Comparison of ENCODE assay signal across 8 cellular contexts in the genomic region with DNA sequence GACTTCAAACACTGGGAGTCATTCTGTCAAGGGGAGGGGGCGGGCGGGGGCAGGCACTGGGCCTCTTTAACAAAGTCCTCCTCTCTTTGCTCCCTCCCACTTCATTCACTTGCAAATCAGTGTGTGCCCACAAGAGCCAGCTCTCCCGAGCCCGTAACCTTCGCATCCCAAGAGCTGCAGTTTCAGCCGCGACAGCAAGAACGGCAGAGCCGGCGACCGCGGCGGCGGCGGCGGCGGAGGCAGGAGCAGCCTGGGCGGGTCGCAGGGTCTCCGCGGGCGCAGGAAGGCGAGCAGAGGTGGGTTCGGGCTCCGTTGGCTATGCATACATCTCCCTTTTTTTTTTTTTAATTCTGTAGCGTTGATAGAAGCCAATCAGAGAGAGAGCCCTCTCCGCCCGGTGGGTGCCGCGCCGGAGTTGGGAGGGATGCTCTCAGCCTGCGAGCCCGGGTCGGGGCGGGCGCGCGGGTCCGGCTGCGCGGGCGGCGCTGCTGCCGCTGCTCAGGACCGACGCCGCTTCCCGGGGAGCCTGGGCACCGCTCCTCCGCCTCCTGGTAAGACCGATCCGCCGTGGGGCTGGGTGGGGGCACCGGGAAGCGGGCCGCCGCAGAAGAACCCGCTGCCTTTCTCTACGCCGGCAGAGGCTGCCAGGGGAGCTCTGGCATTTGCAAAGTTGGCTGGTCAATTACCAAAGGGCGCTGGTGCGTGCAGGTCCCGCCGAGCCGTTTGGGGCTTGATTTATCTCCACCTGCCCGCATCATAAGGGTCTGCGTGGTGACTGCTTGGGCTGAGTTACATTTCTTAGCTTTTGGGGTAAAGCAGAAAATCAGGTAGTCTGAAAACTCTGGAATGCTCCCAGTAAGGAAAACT.
DNase-seq lines count a peak whose midpoint lies in the region; ATAC-seq and TF ChIP-seq lines count a peak whose summit lies in the region.

A gene (plus strand): TSS at position 96 of the 867 bp plus-strand sequence. CDS start 73,788 bp downstream, outside the sequence.

- H3K9ac ChIP-seq in subcutaneous abdominal adipose tissue (ENCODE audit: low read length in 5 of 5) = peak within 1 kb of the TSS in 2 of 5 donors; percentile 14 to 22

- peaks cover 3 to 18% (median 13%) of the 10 kb centered on the region in 5 donors for H3K4me1 ChIP-seq in subcutaneous abdominal adipose tissue (ENCODE audit: control insufficient read depth in 5 of 5, insufficient read depth in 5 of 5, low read length in 5 of 5)

- H3K27ac ChIP-seq in subcutaneous abdominal adipose tissue (ENCODE audit: low read depth, low read length) = no peak within 1 kb of the TSS

- no peaks in the 10 kb centered on the region for H3K36me3 ChIP-seq in subcutaneous abdominal adipose tissue (ENCODE audit: control insufficient read depth in 5 of 5, insufficient read depth in 5 of 5, low read length in 5 of 5)

- DNase-seq in Ammon's horn (ENCODE audit: low spot score) (peak; percentile 77), NCI-H1417 (lab: John Stamatoyannopoulos, UW) (peak in 2 of 3 experiments; percentile 89 to 91), cardiac fibroblast (ENCODE audit: low read depth in 2 of 2) (peak; percentile 43 to 46), kidney glomerular epithelial cell (lab: John Stamatoyannopoulos, UW) (peak; percentile 89), GF-D8 (lab: John Stamatoyannopoulos, UW) (no peak)
- no peak for DNase-seq in stimulated activated naive CD4-positive, alpha-beta T cell treated with Interleukin-2 at 50 U/mL for 16 hours (lab: John Stamatoyannopoulos, UW)

- no peaks in the 10 kb centered on the region for H3K9me3 ChIP-seq in subcutaneous abdominal adipose tissue (ENCODE audit: control insufficient read depth in 5 of 5, low read length in 5 of 5)

- peaks cover 7 to 21% (median 13%) of the 10 kb centered on the region in 5 donors for H3K27me3 ChIP-seq in subcutaneous abdominal adipose tissue (ENCODE audit: control insufficient read depth in 5 of 5, insufficient read depth in 4 of 5, low read length in 5 of 5)

- H3K4me3 ChIP-seq in cardiac fibroblast (replicated peaks in 1 of 2; ENCODE audit: low read depth in 2 of 2, low read length in 2 of 2) (peak within 1 kb of the TSS; percentile 53 to 56), subcutaneous abdominal adipose tissue (ENCODE audit: low read depth in 1 of 5, low read length in 5 of 5) (peak within 1 kb of the TSS; percentile 54 to 74 (median 64))

- no peak for TF ChIP-seq CTCF in cardiac fibroblast (IDR thresholded peaks at IDR 0.05; ENCODE audit: low read depth, low read length)

- ATAC-seq in activated CD4-positive, CD25-positive, alpha-beta regulatory T cell treated with anti-CD3 and anti-CD28 coated beads, Interleukin-2, amount 50 U/mL, for 24 hours = no peak

Comparison
In these comparisons a context has a peak if more than half of its experiments do, and no peak if none do; other contexts are left out.
1. DNase-seq: peak in Ammon's horn (single experiment), NCI-H1417 (2 of 3), cardiac fibroblast (2 of 2) and kidney glomerular epithelial cell (single experiment); none in stimulated activated naive CD4-positive, alpha-beta T cell treated with Interleukin-2 at 50 U/mL for 16 hours (single experiment) and GF-D8 (single experiment).